Comparison of ENCODE assay signal across 2 cellular contexts in the genomic region with DNA sequence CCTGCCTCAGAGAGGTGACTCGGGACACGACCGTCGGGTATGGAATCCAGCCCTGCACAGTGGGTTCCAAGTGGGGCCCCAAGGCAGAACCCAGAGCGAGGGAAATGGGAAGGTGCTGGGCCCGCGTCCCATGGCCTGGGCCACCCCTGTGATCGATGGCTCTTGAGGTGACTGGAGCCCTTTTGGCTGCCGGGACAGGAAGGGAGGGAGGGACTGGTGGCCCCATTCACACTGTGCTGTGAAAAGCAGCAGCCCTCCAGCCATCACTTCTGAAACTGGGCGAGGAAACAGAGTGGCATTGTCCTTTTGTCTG.
TF ChIP-seq lines count a peak whose summit lies in the region.

No MANE protein-coding gene starts in this region.

TF ChIP-seq in HCT116, 20 proteins besides CTCF, POLR2A, EP300 and RAD21:
- TF ChIP-seq JUND (IDR thresholded peaks at IDR 0.05) = no peak
- TF ChIP-seq CEBPB (IDR thresholded peaks at IDR 0.05; ENCODE audit: low read depth) = no peak

TF ChIP-seq in HepG2, 621 proteins besides CTCF, POLR2A, EP300 and RAD21:
- TF ChIP-seq TOE1 (CRISPR knock-in tag; IDR thresholded peaks at IDR 0.05) (no peak), SOX5 (CRISPR knock-in tag; IDR thresholded peaks at IDR 0.05; ENCODE audit: borderline replicate concordance) (peak; percentile 72; the same call in 1 of the 2 replicates), ZNF333 (CRISPR knock-in tag; IDR thresholded peaks at IDR 0.05; ENCODE audit: borderline replicate concordance) (peak; percentile 34; the same call in 1 of the 2 replicates), TCF12 (IDR thresholded peaks at IDR 0.05) (no peak), TCF12 (CRISPR knock-in tag; IDR thresholded peaks at IDR 0.05) (no peak), NONO (IDR thresholded peaks at IDR 0.05) (no peak), NONO (CRISPR knock-in tag; conservative IDR thresholded peaks at IDR 0.05) (0 out of 2 replicates have a peak, but pooled peaks have one; percentile 14), IKZF4 (CRISPR knock-in tag; IDR thresholded peaks at IDR 0.05; ENCODE audit: borderline replicate concordance, low read depth, not compliant biosample characterization) (no peak), NBN (conservative IDR thresholded peaks at IDR 0.05) (no peak), ELF3 (CRISPR knock-in tag; IDR thresholded peaks at IDR 0.05) (0 out of 2 replicates have a peak, but pooled peaks have one; percentile 4), ZNF777 (CRISPR knock-in tag; IDR thresholded peaks at IDR 0.05) (peak; percentile 46; the same call in 1 of the 2 replicates), SOX13 (IDR thresholded peaks at IDR 0.05) (0 out of 2 replicates have a peak, but pooled peaks have one; percentile 33), SOX13 (CRISPR knock-in tag; conservative IDR thresholded peaks at IDR 0.05 in 1 of 2, IDR thresholded peaks at IDR 0.05 in 1 of 2) (no peak), ISL2 (CRISPR knock-in tag; IDR thresholded peaks at IDR 0.05) (no peak), SOX6 (IDR thresholded peaks at IDR 0.05) (no peak), SOX6 (CRISPR knock-in tag; IDR thresholded peaks at IDR 0.05) (0 out of 2 replicates have a peak, but pooled peaks have one; percentile 40), ZSCAN29 (CRISPR knock-in tag; conservative IDR thresholded peaks at IDR 0.05) (0 out of 2 replicates have a peak, but pooled peaks have one; percentile 29), HIVEP1 (CRISPR knock-in tag; IDR thresholded peaks at IDR 0.05) (0 out of 2 replicates have a peak, but pooled peaks have one; percentile 29), ZNF101 (CRISPR knock-in tag; IDR thresholded peaks at IDR 0.05; ENCODE audit: borderline replicate concordance, low read depth) (0 out of 2 replicates have a peak, but pooled peaks have one; percentile 57), CREB1 (IDR thresholded peaks at IDR 0.05) (no peak), CREB1 (CRISPR knock-in tag; IDR thresholded peaks at IDR 0.05) (0 out of 2 replicates have a peak, but pooled peaks have one; percentile 11), POLR2G (IDR thresholded peaks at IDR 0.05; ENCODE audit: low read depth, low read length) (peak; percentile 17; the same call in 1 of the 2 replicates), NFKB2 (CRISPR knock-in tag; IDR thresholded peaks at IDR 0.05; ENCODE audit: borderline replicate concordance) (0 out of 2 replicates have a peak, but pooled peaks have one; percentile 36), ZNF431 (CRISPR knock-in tag; IDR thresholded peaks at IDR 0.05; ENCODE audit: borderline replicate concordance, low read depth) (no peak), MEIS2 (CRISPR knock-in tag; IDR thresholded peaks at IDR 0.05) (no peak), SNAI1 (CRISPR knock-in tag; IDR thresholded peaks at IDR 0.05; ENCODE audit: borderline replicate concordance) (no peak)
- TF ChIP-seq, protein P1, sequence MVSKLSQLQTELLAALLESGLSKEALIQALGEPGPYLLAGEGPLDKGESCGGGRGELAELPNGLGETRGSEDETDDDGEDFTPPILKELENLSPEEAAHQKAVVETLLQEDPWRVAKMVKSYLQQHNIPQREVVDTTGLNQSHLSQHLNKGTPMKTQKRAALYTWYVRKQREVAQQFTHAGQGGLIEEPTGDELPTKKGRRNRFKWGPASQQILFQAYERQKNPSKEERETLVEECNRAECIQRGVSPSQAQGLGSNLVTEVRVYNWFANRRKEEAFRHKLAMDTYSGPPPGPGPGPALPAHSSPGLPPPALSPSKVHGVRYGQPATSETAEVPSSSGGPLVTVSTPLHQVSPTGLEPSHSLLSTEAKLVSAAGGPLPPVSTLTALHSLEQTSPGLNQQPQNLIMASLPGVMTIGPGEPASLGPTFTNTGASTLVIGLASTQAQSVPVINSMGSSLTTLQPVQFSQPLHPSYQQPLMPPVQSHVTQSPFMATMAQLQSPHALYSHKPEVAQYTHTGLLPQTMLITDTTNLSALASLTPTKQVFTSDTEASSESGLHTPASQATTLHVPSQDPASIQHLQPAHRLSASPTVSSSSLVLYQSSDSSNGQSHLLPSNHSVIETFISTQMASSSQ (IDR thresholded peaks at IDR 0.05; ENCODE audit: low read depth) = no peak
- TF ChIP-seq, protein P1 (CRISPR knock-in tag; IDR thresholded peaks at IDR 0.05; ENCODE audit: borderline replicate concordance) = 0 out of 2 replicates have a peak, but pooled peaks have one; percentile 20
- TF ChIP-seq, protein P2, sequence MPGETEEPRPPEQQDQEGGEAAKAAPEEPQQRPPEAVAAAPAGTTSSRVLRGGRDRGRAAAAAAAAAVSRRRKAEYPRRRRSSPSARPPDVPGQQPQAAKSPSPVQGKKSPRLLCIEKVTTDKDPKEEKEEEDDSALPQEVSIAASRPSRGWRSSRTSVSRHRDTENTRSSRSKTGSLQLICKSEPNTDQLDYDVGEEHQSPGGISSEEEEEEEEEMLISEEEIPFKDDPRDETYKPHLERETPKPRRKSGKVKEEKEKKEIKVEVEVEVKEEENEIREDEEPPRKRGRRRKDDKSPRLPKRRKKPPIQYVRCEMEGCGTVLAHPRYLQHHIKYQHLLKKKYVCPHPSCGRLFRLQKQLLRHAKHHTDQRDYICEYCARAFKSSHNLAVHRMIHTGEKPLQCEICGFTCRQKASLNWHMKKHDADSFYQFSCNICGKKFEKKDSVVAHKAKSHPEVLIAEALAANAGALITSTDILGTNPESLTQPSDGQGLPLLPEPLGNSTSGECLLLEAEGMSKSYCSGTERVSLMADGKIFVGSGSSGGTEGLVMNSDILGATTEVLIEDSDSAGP (CRISPR knock-in tag; IDR thresholded peaks at IDR 0.05; ENCODE audit: borderline replicate concordance) = 0 out of 2 replicates have a peak, but pooled peaks have one; percentile 16
- TF ChIP-seq, protein P3, sequence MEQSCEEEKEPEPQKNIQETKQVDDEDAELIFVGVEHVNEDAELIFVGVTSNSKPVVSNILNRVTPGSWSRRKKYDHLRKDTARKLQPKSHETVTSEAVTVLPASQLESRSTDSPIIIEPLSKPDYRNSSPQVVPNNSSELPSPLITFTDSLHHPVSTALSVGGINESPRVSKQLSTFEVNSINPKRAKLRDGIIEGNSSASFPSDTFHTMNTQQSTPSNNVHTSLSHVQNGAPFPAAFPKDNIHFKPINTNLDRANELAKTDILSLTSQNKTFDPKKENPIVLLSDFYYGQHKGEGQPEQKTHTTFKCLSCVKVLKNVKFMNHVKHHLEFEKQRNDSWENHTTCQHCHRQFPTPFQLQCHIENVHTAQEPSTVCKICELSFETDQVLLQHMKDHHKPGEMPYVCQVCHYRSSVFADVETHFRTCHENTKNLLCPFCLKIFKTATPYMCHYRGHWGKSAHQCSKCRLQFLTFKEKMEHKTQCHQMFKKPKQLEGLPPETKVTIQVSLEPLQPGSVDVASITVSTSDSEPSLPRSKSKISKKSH (CRISPR knock-in tag; IDR thresholded peaks at IDR 0.05; ENCODE audit: borderline replicate concordance) = no peak
TF ChIP-seq in HepG2: peak in this region for 15.
